ENCODE assay signal across 16 cellular contexts in the genomic region with DNA sequence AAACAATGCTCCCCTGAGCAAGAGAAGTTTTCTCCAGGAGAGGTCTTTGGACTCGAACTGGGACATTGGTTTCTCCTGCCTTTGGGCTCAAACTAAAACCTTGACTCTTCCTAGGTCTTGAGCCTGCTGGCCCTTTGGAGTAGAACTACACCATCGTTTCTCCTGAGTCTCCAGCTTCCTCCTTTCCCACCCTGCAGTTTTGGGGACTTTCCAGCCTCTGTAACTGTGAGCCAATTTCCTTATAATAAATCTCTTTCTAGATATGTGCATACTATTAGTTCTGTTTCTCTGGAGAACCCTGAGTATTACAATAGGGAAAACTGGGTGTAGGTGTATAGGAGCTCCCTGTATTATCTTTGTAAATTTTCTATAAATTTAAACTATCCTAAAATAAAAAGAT.
"Had no signal": no experiment of that assay in that cellular context is flagged by ENCODE, and none has a peak within 500 bp of the region (broad histone marks: within the 10 kb centered on the region; RNA-seq: fewer than 3 reads in every experiment).

No MANE protein-coding gene starts in this region.

- H3K27ac Mint-ChIP-seq: mesothelial cell of epicardium; naive thymus-derived CD4-positive, alpha-beta T cell had no signal

- H3K36me3 Mint-ChIP-seq: naive thymus-derived CD4-positive, alpha-beta T cell had no signal

- DNase-seq: dermis blood vessel endothelial cell; dorsolateral prefrontal cortex; effector CD4-positive, alpha-beta T cell; effector memory CD4-positive, alpha-beta T cell; foreskin keratinocyte; glutamatergic neuron; head of caudate nucleus; heart right ventricle; hippocampal formation; left lung; left ventricle myocardium superior; lower lobe of right lung; mesenchymal stem cell; naive thymus-derived CD4-positive, alpha-beta T cell had no signal

- ATAC-seq: foreskin keratinocyte; gastroesophageal sphincter; heart right ventricle; left lung; left ventricle myocardium superior; lower lobe of right lung; naive thymus-derived CD4-positive, alpha-beta T cell had no signal

- H3K4me3 Mint-ChIP-seq: mesothelial cell of epicardium; naive thymus-derived CD4-positive, alpha-beta T cell had no signal
